ENCODE assay signal across 19 cellular contexts in genomic region chr7:132261296-132261695, GRCh38.
DNase-seq lines count a peak whose midpoint lies in the region; ATAC-seq, FAIRE-seq and TF ChIP-seq lines count a peak whose summit lies in the region.
"Had no signal": no experiment of that assay in that cellular context is flagged by ENCODE, and none has a peak within 500 bp of the region (broad histone marks: within the 10 kb centered on the region; RNA-seq: fewer than 3 reads in every experiment).

No MANE protein-coding gene starts in this region.

- H3K36me3 ChIP-seq in BE2C: no peaks in the 10 kb centered on the region
- no peaks in the 10 kb centered on the region for H3K36me3 ChIP-seq in neuronal stem cell (replicated peaks in 1 of 2; ENCODE audit: control insufficient read depth in 2 of 2, insufficient read depth in 2 of 2, low read length in 2 of 2)
- H3K36me3 ChIP-seq: HAP-1 had no signal

- no peak overlapping the region for H2AFZ ChIP-seq in neuronal stem cell (ENCODE audit: low read length)
- H2AFZ ChIP-seq: GM23248 had no signal

- H2BK5ac ChIP-seq in neuronal stem cell (ENCODE audit: low read length): no peak overlapping the region

- no peak overlapping the region for H2BK15ac ChIP-seq in neuronal stem cell (ENCODE audit: low read length)

- H2BK12ac ChIP-seq in neuronal stem cell (ENCODE audit: low read length): no peak overlapping the region

- peaks cover 2% of the 10 kb centered on the region for H3K27me3 Mint-ChIP-seq in stimulated activated memory B cell treated with anti-CD40 and anti-IgM and Interleukin-4, amounts not matched to agents 10 μg/mL and 1 μg/mL and 100 μg/mL, for 72 hours
- peaks cover 8 to 9% of the 10 kb centered on the region in 2 donors for H3K27me3 Mint-ChIP-seq in natural killer cell (ENCODE audit: low read depth in 2 of 2)
- H3K27me3 Mint-ChIP-seq: CD4-positive, CD25-positive, alpha-beta regulatory T cell had no signal

- H3K4me3 Mint-ChIP-seq in stimulated activated memory B cell treated with anti-CD40 and anti-IgM and Interleukin-4, amounts not matched to agents 10 μg/mL and 1 μg/mL and 100 μg/mL, for 72 hours: no peak overlapping the region
- no peak overlapping the region for H3K4me3 Mint-ChIP-seq in natural killer cell
- H3K4me3 Mint-ChIP-seq: B cell; CD4-positive, CD25-positive, alpha-beta regulatory T cell; CD8-positive, alpha-beta memory T cell had no signal

- no peak overlapping the region for H3K9ac ChIP-seq in neuronal stem cell (ENCODE audit: low read depth, low read length, poor library complexity)
- H3K9ac ChIP-seq: GM23248 had no signal

- no peaks in the 10 kb centered on the region for H3K36me3 Mint-ChIP-seq in stimulated activated memory B cell treated with anti-CD40 and anti-IgM and Interleukin-4, amounts not matched to agents 10 μg/mL and 1 μg/mL and 100 μg/mL, for 72 hours
- H3K36me3 Mint-ChIP-seq in natural killer cell: no peaks in the 10 kb centered on the region
- H3K36me3 Mint-ChIP-seq: CD4-positive, CD25-positive, alpha-beta regulatory T cell; CD8-positive, alpha-beta memory T cell had no signal

- H3K27me3 ChIP-seq in BE2C (no peaks in the 10 kb centered on the region), neuronal stem cell (ENCODE audit: control insufficient read depth in 3 of 3, insufficient read depth in 3 of 3, low read depth in 1 of 3, low read length in 3 of 3) (no peaks in the 10 kb centered on the region)

- no peaks in the 10 kb centered on the region for H3K9me3 Mint-ChIP-seq in stimulated activated memory B cell treated with anti-CD40 and anti-IgM and Interleukin-4, amounts not matched to agents 10 μg/mL and 1 μg/mL and 100 μg/mL, for 72 hours
- H3K9me3 Mint-ChIP-seq in natural killer cell: no peaks in the 10 kb centered on the region
- H3K9me3 Mint-ChIP-seq: CD8-positive, alpha-beta memory T cell had no signal

- no peaks in the 10 kb centered on the region for H3K9me3 ChIP-seq in BE2C
- no peaks in the 10 kb centered on the region for H3K9me3 ChIP-seq in neuronal stem cell (replicated peaks in 1 of 2; ENCODE audit: control insufficient read depth in 2 of 2, insufficient read depth in 1 of 2, low read depth in 1 of 2, low read length in 2 of 2)
- H3K9me3 ChIP-seq: HAP-1 had no signal

- H4K91ac ChIP-seq in neuronal stem cell (ENCODE audit: low read depth, low read length, poor library complexity): no peak overlapping the region

- no peak; the same call in 1 of the 2 replicates for TF ChIP-seq CTCF in BE2C (IDR thresholded peaks at IDR 0.05; ENCODE audit: low read depth, low read length)
- no peak for TF ChIP-seq CTCF in natural killer cell (IDR thresholded peaks at IDR 0.05)

- H3K23ac ChIP-seq in neuronal stem cell (ENCODE audit: low read depth, low read length, poor library complexity): peak overlapping the region; percentile 28

- H2AK5ac ChIP-seq in neuronal stem cell (ENCODE audit: low read depth, low read length): peak overlapping the region; percentile 65

- no peak for FAIRE-seq in GM12891 (lab: Jason Lieb, UNC)
- FAIRE-seq: GM12892, GM18507 had no signal

- no peak overlapping the region for H3K27ac Mint-ChIP-seq in stimulated activated memory B cell treated with anti-CD40 and anti-IgM and Interleukin-4, amounts not matched to agents 10 μg/mL and 1 μg/mL and 100 μg/mL, for 72 hours
- no peak overlapping the region for H3K27ac Mint-ChIP-seq in natural killer cell
- H3K27ac Mint-ChIP-seq: B cell; CD4-positive, CD25-positive, alpha-beta regulatory T cell had no signal

- intact Hi-C loops in natural killer cell (cut with micrococcal nuclease): no loop called here

- DNase-seq in BE2C (peak; percentile 62), SK-N-DZ (ENCODE audit: low spot score) (peak; percentile 54), neuronal stem cell (ENCODE audit: low spot score) (no peak), GM12891 (ENCODE audit: insufficient read length, low spot score) (no peak), natural killer cell (no peak)
- DNase-seq: C1 segment of cervical spinal cord; CD4-positive, CD25-positive, alpha-beta regulatory T cell; CD8-positive, alpha-beta memory T cell; COR-L47; DMS 273 treated with DMSO at 0.1 percent for 48 hours; DMS53; DND-41; EL; GM23248 had no signal

- no peaks in the 10 kb centered on the region for H3K79me1 ChIP-seq in neuronal stem cell (ENCODE audit: low read depth, low read length)

- H3K4me3 ChIP-seq in BE2C (ENCODE audit: low read depth, low read length) (peak overlapping the region; percentile 3; the same call in 1 of the 2 replicates), neuronal stem cell (ENCODE audit: low read length in 2 of 2) (no peak overlapping the region)
- H3K4me3 ChIP-seq: GM23248, HAP-1 had no signal

- no peak overlapping the region for H3K4me2 ChIP-seq in neuronal stem cell (ENCODE audit: insufficient read depth, low read length, poor library complexity, severe bottlenecking)

- no peak overlapping the region for H3K14ac ChIP-seq in neuronal stem cell (ENCODE audit: low read length)

- TF ChIP-seq POLR2A in GM12891 (IDR thresholded peaks at IDR 0.05; ENCODE audit: low read depth, low read length): no peak

- H4K8ac ChIP-seq in neuronal stem cell (ENCODE audit: low read depth, low read length): no peak overlapping the region

- no peak overlapping the region for H3K4ac ChIP-seq in neuronal stem cell (ENCODE audit: low read length)

- no peaks in the 10 kb centered on the region for H3K4me1 Mint-ChIP-seq in stimulated activated memory B cell treated with anti-CD40 and anti-IgM and Interleukin-4, amounts not matched to agents 10 μg/mL and 1 μg/mL and 100 μg/mL, for 72 hours
- no peaks in the 10 kb centered on the region for H3K4me1 Mint-ChIP-seq in natural killer cell
- H3K4me1 Mint-ChIP-seq: B cell; CD4-positive, CD25-positive, alpha-beta regulatory T cell; CD8-positive, alpha-beta memory T cell had no signal

- no peak overlapping the region for H2BK120ac ChIP-seq in neuronal stem cell (ENCODE audit: low read depth, low read length)

- peaks cover 22% of the 10 kb centered on the region for H3K4me1 ChIP-seq in BE2C
- H3K4me1 ChIP-seq in neuronal stem cell (ENCODE audit: control insufficient read depth in 2 of 2, insufficient read depth in 1 of 2, low read depth in 1 of 2, low read length in 2 of 2): no peaks in the 10 kb centered on the region
- H3K4me1 ChIP-seq: HAP-1 had no signal

- WGBS in neuronal stem cell (ENCODE audit: extremely low coverage in 2 of 2, insufficient read length in 2 of 2, insufficient replicate concordance in 1 of 2), 2 donors: no CpG with 5 or more reads among the region's 6 CpGs

- H3K18ac ChIP-seq in neuronal stem cell (ENCODE audit: low read length): no peak overlapping the region

- H3K27ac ChIP-seq in neuronal stem cell (replicated peaks; ENCODE audit: low read length): no peak overlapping the region
- H3K27ac ChIP-seq: GM23248 had no signal

- peak; percentile 9 for ATAC-seq in stimulated activated memory B cell treated with anti-CD40 and anti-IgM and Interleukin-4, amounts not matched to agents 10 μg/mL and 1 μg/mL and 100 μg/mL, for 72 hours
- no peak for ATAC-seq in natural killer cell

TF ChIP-seq in GM12891, 5 proteins besides CTCF, POLR2A, EP300 and RAD21:
- TF ChIP-seq TAF1 (IDR thresholded peaks at IDR 0.05; ENCODE audit: low read depth, low read length): no peak
- TF ChIP-seq POU2F2 (IDR thresholded peaks at IDR 0.05; ENCODE audit: low read depth, low read length): no peak
- TF ChIP-seq SPI1 (IDR thresholded peaks at IDR 0.05; ENCODE audit: low read depth, low read length): no peak
- no peak for TF ChIP-seq POLR2AphosphoS5 (IDR thresholded peaks at IDR 0.05; ENCODE audit: low read depth, low read length)
- no peak for TF ChIP-seq PAX5 (IDR thresholded peaks at IDR 0.05; ENCODE audit: insufficient read depth, low read length, severe bottlenecking)

Comparison
In these comparisons a context has a peak if more than half of its experiments do, and no peak if none do; other contexts are left out.
1. DNase-seq: peak in BE2C (single experiment) and SK-N-DZ (single experiment); none in neuronal stem cell (single experiment), GM12891 (single experiment) and natural killer cell (single experiment).